In the genomic region with DNA sequence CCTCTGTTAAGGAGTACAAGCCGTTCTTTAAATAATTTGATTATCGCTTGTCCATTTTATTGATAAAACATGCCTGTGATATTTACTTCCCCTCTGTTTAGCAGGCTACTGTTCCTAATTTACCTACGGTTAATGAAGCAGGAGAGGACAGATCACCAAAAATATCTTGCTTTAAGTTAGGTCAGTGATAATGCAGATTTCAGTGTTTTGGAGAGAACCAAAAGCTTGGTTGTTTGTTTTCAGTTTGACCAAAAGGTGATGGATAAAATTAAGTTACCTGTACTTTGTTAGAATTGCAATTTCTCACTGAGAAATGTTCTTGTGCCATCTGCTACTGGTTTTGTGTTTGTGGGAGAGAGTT, we compare ENCODE assay signal across 8 cellular contexts. TPM values are rescaled to one million over a fixed set of nuclear protein-coding genes. Genes with fewer than 3 reads are reported as not detected.
DNase-seq lines count a peak whose midpoint lies in the region; ATAC-seq and TF ChIP-seq lines count a peak whose summit lies in the region.

No MANE protein-coding gene starts in this region.

- no peak for DNase-seq in activated CD8-positive, alpha-beta memory T cell treated with anti-CD3 and anti-CD28 coated beads, Interleukin-2, amount 10 ng/mL, durations not matched to agents 7 days and 5 days
- DNase-seq in activated CD8-positive, alpha-beta memory T cell treated with anti-CD3 and anti-CD28 coated beads for 24 hours = no peak
- no peak for DNase-seq in activated T-helper 2 cell treated with anti-CD3 and anti-CD28 coated beads, Interferon-gamma antibody, Interleukin-2, Interleukin-4, amounts not matched to agents 10 μg/mL and 5 μg/mL and 100 μg/mL, durations not matched to agents 14 hours and 24 hours and 36 hours (ENCODE audit: low spot score)
- DNase-seq in thoracic aorta (ENCODE audit: low spot score) = no peak
- DNase-seq in NCI-H146 treated with DMSO at 0.1 percent for 48 hours (lab: John Stamatoyannopoulos, UW; ENCODE audit: unreplicated experiment) = no peak
- DNase-seq in T-helper 9 cell = no peak
- DNase-seq in epidermal melanocyte (ENCODE audit: insufficient read length, low spot score) = no peak

- H3K4me1 Mint-ChIP-seq in activated CD8-positive, alpha-beta memory T cell treated with anti-CD3 and anti-CD28 coated beads, Interleukin-2, amount 10 ng/mL, durations not matched to agents 7 days and 5 days = peaks cover 37% of the 10 kb centered on the region
- H3K4me1 Mint-ChIP-seq in activated T-helper 2 cell treated with anti-CD3 and anti-CD28 coated beads, Interferon-gamma antibody, Interleukin-2, Interleukin-4, amounts not matched to agents 10 μg/mL and 5 μg/mL and 100 μg/mL, durations not matched to agents 14 hours and 24 hours and 36 hours (ENCODE audit: low read depth) = peaks cover 38% of the 10 kb centered on the region

- H3K9me3 ChIP-seq in iPS-20b (ENCODE audit: insufficient read depth, low read depth, low read length) = no peaks in the 10 kb centered on the region
- H3K9me3 ChIP-seq in thoracic aorta = no peaks in the 10 kb centered on the region

- H3K4me3 ChIP-seq in iPS-20b (ENCODE audit: low read length) (peak overlapping the region; percentile 99), thoracic aorta (peak overlapping the region; percentile 90)

- no peak for ATAC-seq in activated CD8-positive, alpha-beta memory T cell treated with anti-CD3 and anti-CD28 coated beads, Interleukin-2, amount 10 ng/mL, durations not matched to agents 7 days and 5 days
- ATAC-seq in thoracic aorta (ENCODE audit: insufficient number of reproducible peaks, low FRiP score, low read depth) = no peak

- no peaks in the 10 kb centered on the region for H3K9me3 Mint-ChIP-seq in activated CD8-positive, alpha-beta memory T cell treated with anti-CD3 and anti-CD28 coated beads, Interleukin-2, amount 10 ng/mL, durations not matched to agents 7 days and 5 days (ENCODE audit: low read depth)
- H3K9me3 Mint-ChIP-seq in activated T-helper 2 cell treated with anti-CD3 and anti-CD28 coated beads, Interferon-gamma antibody, Interleukin-2, Interleukin-4, amounts not matched to agents 10 μg/mL and 5 μg/mL and 100 μg/mL, durations not matched to agents 14 hours and 24 hours and 36 hours = no peaks in the 10 kb centered on the region

- H3K27me3 ChIP-seq in iPS-20b (ENCODE audit: insufficient read depth, low read length) (peaks cover 15% of the 10 kb centered on the region), thoracic aorta (replicated peaks; ENCODE audit: insufficient read depth) (no peaks in the 10 kb centered on the region)

- no peak for TF ChIP-seq CTCF in thoracic aorta (IDR thresholded peaks at IDR 0.05)

- H3K36me3 ChIP-seq in iPS-20b (ENCODE audit: insufficient read depth, low read depth, low read length) = no peaks in the 10 kb centered on the region
- H3K36me3 ChIP-seq in thoracic aorta = peaks cover under 1% of the 10 kb centered on the region

- peaks cover 3% of the 10 kb centered on the region for H3K36me3 Mint-ChIP-seq in activated CD8-positive, alpha-beta memory T cell treated with anti-CD3 and anti-CD28 coated beads, Interleukin-2, amount 10 ng/mL, durations not matched to agents 7 days and 5 days
- H3K36me3 Mint-ChIP-seq in activated T-helper 2 cell treated with anti-CD3 and anti-CD28 coated beads, Interferon-gamma antibody, Interleukin-2, Interleukin-4, amounts not matched to agents 10 μg/mL and 5 μg/mL and 100 μg/mL, durations not matched to agents 14 hours and 24 hours and 36 hours (ENCODE audit: low read depth) = peaks cover 10% of the 10 kb centered on the region

- CTCF ChIA-PET in activated CD8-positive, alpha-beta memory T cell treated with anti-CD3 and anti-CD28 coated beads, Interleukin-2, amount 10 ng/mL, durations not matched to agents 7 days and 5 days (lab: Charles Lee) = interaction anchor here (0.7 to 6.2 kb wide), 4 partner anchors 10 to 145 kb away, joined by 3 to 48 read pairs (median 37); partner anchors contain the start of gene DNAJC22

- peak overlapping the region; percentile 98 for H3K27ac Mint-ChIP-seq in activated CD8-positive, alpha-beta memory T cell treated with anti-CD3 and anti-CD28 coated beads, Interleukin-2, amount 10 ng/mL, durations not matched to agents 7 days and 5 days
- no peak overlapping the region for H3K27ac Mint-ChIP-seq in activated T-helper 2 cell treated with anti-CD3 and anti-CD28 coated beads, Interferon-gamma antibody, Interleukin-2, Interleukin-4, amounts not matched to agents 10 μg/mL and 5 μg/mL and 100 μg/mL, durations not matched to agents 14 hours and 24 hours and 36 hours

- H3K4me1 ChIP-seq in iPS-20b (ENCODE audit: insufficient read depth, low read length) (peaks cover 9% of the 10 kb centered on the region; the same call in 1 of the 2 replicates), thoracic aorta (ENCODE audit: control insufficient read depth in 1 of 2, low read depth in 2 of 2) (peaks cover 20 to 27% of the 10 kb centered on the region in 2 donors)

- H3K27me3 Mint-ChIP-seq in activated CD8-positive, alpha-beta memory T cell treated with anti-CD3 and anti-CD28 coated beads, Interleukin-2, amount 10 ng/mL, durations not matched to agents 7 days and 5 days = no peaks in the 10 kb centered on the region
- no peaks in the 10 kb centered on the region for H3K27me3 Mint-ChIP-seq in activated T-helper 2 cell treated with anti-CD3 and anti-CD28 coated beads, Interferon-gamma antibody, Interleukin-2, Interleukin-4, amounts not matched to agents 10 μg/mL and 5 μg/mL and 100 μg/mL, durations not matched to agents 14 hours and 24 hours and 36 hours (ENCODE audit: low read depth)

- intact Hi-C loops in activated T-helper 2 cell treated with anti-CD3 and anti-CD28 coated beads, Interferon-gamma antibody, Interleukin-2, Interleukin-4, amounts not matched to agents 10 μg/mL and 5 μg/mL and 100 μg/mL, durations not matched to agents 14 hours and 24 hours and 36 hours (cut with micrococcal nuclease) = loop anchor here (2.0 to 10.0 kb wide), 5 partner anchors 45 to 377 kb away; partner anchors contain the start of genes FMNL3, MCRS1, TMBIM6 and TROAP

- peak overlapping the region; percentile 95 for H3K4me3 Mint-ChIP-seq in activated CD8-positive, alpha-beta memory T cell treated with anti-CD3 and anti-CD28 coated beads, Interleukin-2, amount 10 ng/mL, durations not matched to agents 7 days and 5 days
- peak overlapping the region; percentile 86 for H3K4me3 Mint-ChIP-seq in activated T-helper 2 cell treated with anti-CD3 and anti-CD28 coated beads, Interferon-gamma antibody, Interleukin-2, Interleukin-4, amounts not matched to agents 10 μg/mL and 5 μg/mL and 100 μg/mL, durations not matched to agents 14 hours and 24 hours and 36 hours (ENCODE audit: low read depth)

- H3K27ac ChIP-seq in iPS-20b (ENCODE audit: low read length) (no peak overlapping the region), thoracic aorta (peak overlapping the region in 1 of 2 donors; percentile 91)

- peak overlapping the region; percentile 96 for H3K9ac ChIP-seq in iPS-20b (ENCODE audit: low read depth, low read length)

RNA-seq across cellular contexts. Expression of gene SPATS2, which starts 1.0 kb away (rescaled TPM):
- 10 to 100 TPM; 11.3 to 18.1 TPM for total RNA-seq in activated CD8-positive, alpha-beta memory T cell treated with anti-CD3 and anti-CD28 coated beads, Interleukin-2, amount 10 ng/mL, durations not matched to agents 7 days and 5 days
- total RNA-seq in activated T-helper 2 cell treated with anti-CD3 and anti-CD28 coated beads, Interferon-gamma antibody, Interleukin-2, Interleukin-4, amounts not matched to agents 10 μg/mL and 5 μg/mL and 100 μg/mL, durations not matched to agents 14 hours and 24 hours and 36 hours = 17.9 and 19.3 TPM in 2 replicates
- 10 to 100 TPM; 11.5 to 31.4 TPM for total RNA-seq in thoracic aorta

RNA-seq across cellular contexts. Expression of gene DNAJC22, which starts 21.5 kb away (rescaled TPM):
- total RNA-seq in activated CD8-positive, alpha-beta memory T cell treated with anti-CD3 and anti-CD28 coated beads, Interleukin-2, amount 10 ng/mL, durations not matched to agents 7 days and 5 days = under 1 TPM in 1 of 2 experiments, not detected in 1; 0.05 TPM
- 0.09 TPM in 1 of 2 replicates, not detected in the other for total RNA-seq in activated T-helper 2 cell treated with anti-CD3 and anti-CD28 coated beads, Interferon-gamma antibody, Interleukin-2, Interleukin-4, amounts not matched to agents 10 μg/mL and 5 μg/mL and 100 μg/mL, durations not matched to agents 14 hours and 24 hours and 36 hours
- 1 to 10 TPM in 1 of 2 donors, under 1 TPM in 1; 0.68 to 1.5 TPM for total RNA-seq in thoracic aorta

RNA-seq across cellular contexts. Expression of gene C1QL4, which starts 31.2 kb away (rescaled TPM):
- not detected for total RNA-seq in activated CD8-positive, alpha-beta memory T cell treated with anti-CD3 and anti-CD28 coated beads, Interleukin-2, amount 10 ng/mL, durations not matched to agents 7 days and 5 days
- total RNA-seq in activated T-helper 2 cell treated with anti-CD3 and anti-CD28 coated beads, Interferon-gamma antibody, Interleukin-2, Interleukin-4, amounts not matched to agents 10 μg/mL and 5 μg/mL and 100 μg/mL, durations not matched to agents 14 hours and 24 hours and 36 hours = not detected in 2 replicates
- total RNA-seq in thoracic aorta = not detected

RNA-seq across cellular contexts. Expression of gene TROAP, which starts 45.2 kb away (rescaled TPM):
- 100 to 1,000 TPM in 1 of 2 experiments, 10 to 100 TPM in 1; 89.5 to 107 TPM for total RNA-seq in activated CD8-positive, alpha-beta memory T cell treated with anti-CD3 and anti-CD28 coated beads, Interleukin-2, amount 10 ng/mL, durations not matched to agents 7 days and 5 days
- 58.3 and 59.3 TPM in 2 replicates for total RNA-seq in activated T-helper 2 cell treated with anti-CD3 and anti-CD28 coated beads, Interferon-gamma antibody, Interleukin-2, Interleukin-4, amounts not matched to agents 10 μg/mL and 5 μg/mL and 100 μg/mL, durations not matched to agents 14 hours and 24 hours and 36 hours
- total RNA-seq in thoracic aorta = under 1 TPM; 0.27 to 0.99 TPM
